Comparison of ENCODE assay signal across 9 cellular contexts in genomic region chr6:8065519-8065911, GRCh38. TPM values are rescaled to one million over a fixed set of nuclear protein-coding genes. Genes with fewer than 3 reads are reported as not detected.
DNase-seq lines count a peak whose midpoint lies in the region; ATAC-seq lines count a peak whose summit lies in the region.
"Had no signal": no experiment of that assay in that cellular context is flagged by ENCODE, and none has a peak within 500 bp of the region (broad histone marks: within the 10 kb centered on the region; RNA-seq: fewer than 3 reads in every experiment).

No MANE protein-coding gene starts in this region.

- H3K36me3 Mint-ChIP-seq in activated T-helper 17 cell treated with anti-CD3 and anti-CD28 coated beads, Interleukin-2, amount 50 U/mL, for 72 hours (ENCODE audit: low read depth), result peaks cover 19% of the 10 kb centered on the region

- H3K4me3 Mint-ChIP-seq in activated T-helper 17 cell treated with anti-CD3 and anti-CD28 coated beads, Interleukin-2, amount 50 U/mL, for 72 hours, result peak overlapping the region; percentile 80

- no peak for DNase-seq in activated CD4-positive, CD25-positive, alpha-beta regulatory T cell (lab: John Stamatoyannopoulos, UW)
- peak; percentile 13 to 31 (median 20) for DNase-seq in stimulated activated CD4-positive, alpha-beta T cell treated with anti-CD3 and anti-CD28 coated beads, TNF-alpha, amount 100 ng/mL, for 24 hours (ENCODE audit: low read depth in 3 of 3)
- DNase-seq in activated gamma-delta T cell treated with Interleukin-2 at 50 U/mL for 16 hours (no peak), HAP-1 (ENCODE audit: low spot score in 2 of 2) (no peak), DMS114 treated with DMSO at 0.1 percent for 48 hours (lab: John Stamatoyannopoulos, UW; ENCODE audit: unreplicated experiment) (no peak)

- H3K9me3 ChIP-seq in HAP-1, result no peaks in the 10 kb centered on the region
- H3K9me3 ChIP-seq: A549 had no signal

- no peaks in the 10 kb centered on the region; the same call in 1 of the 2 replicates for H3K36me3 ChIP-seq in HAP-1 (replicated peaks)

- H3K4me1 ChIP-seq in HAP-1, result peaks cover 15% of the 10 kb centered on the region

- in situ Hi-C loops in HAP-1 (cut with MboI; ENCODE audit: low sequenced_read_pairs), result no loop called here

- H3K9me3 Mint-ChIP-seq in activated T-helper 17 cell treated with anti-CD3 and anti-CD28 coated beads, Interleukin-2, amount 50 U/mL, for 72 hours, result no peaks in the 10 kb centered on the region

- peaks cover 14% of the 10 kb centered on the region for H3K4me1 Mint-ChIP-seq in activated T-helper 17 cell treated with anti-CD3 and anti-CD28 coated beads, Interleukin-2, amount 50 U/mL, for 72 hours

- H3K27me3 Mint-ChIP-seq in activated T-helper 17 cell treated with anti-CD3 and anti-CD28 coated beads, Interleukin-2, amount 50 U/mL, for 72 hours, result no peaks in the 10 kb centered on the region

- ATAC-seq in activated CD4-positive, CD25-positive, alpha-beta regulatory T cell treated with anti-CD3 and anti-CD28 coated beads, Interleukin-2, amount 50 U/mL, for 24 hours, result peak; percentile 60 to 69
- ATAC-seq in HG03103 (IDR thresholded peaks at IDR 0.05; ENCODE audit: low read depth, unreplicated experiment), result peak; percentile 34
- peak; percentile 81 for ATAC-seq in activated T-helper 17 cell treated with anti-CD3 and anti-CD28 coated beads, Interleukin-2, amount 50 U/mL, for 72 hours (replicated peaks)
- ATAC-seq: A549 had no signal

- peak overlapping the region; percentile 90 for H3K27ac Mint-ChIP-seq in activated T-helper 17 cell treated with anti-CD3 and anti-CD28 coated beads, Interleukin-2, amount 50 U/mL, for 72 hours

- no peaks in the 10 kb centered on the region for H3K27me3 ChIP-seq in HAP-1 (ENCODE audit: low read depth)

- no peak overlapping the region for H3K4me3 ChIP-seq in HAP-1

RNA-seq across cellular contexts. Expression of gene BLOC1S5, which starts 1.3 kb away (rescaled TPM):
- 10 to 100 TPM; 18.7 to 22.7 TPM for total RNA-seq in activated T-helper 17 cell treated with anti-CD3 and anti-CD28 coated beads, Interleukin-2, amount 50 U/mL, for 72 hours

RNA-seq across cellular contexts. Expression of gene EEF1E1, which starts 36.8 kb away (rescaled TPM):
- 10 to 100 TPM; 31.3 to 73.9 TPM for total RNA-seq in activated T-helper 17 cell treated with anti-CD3 and anti-CD28 coated beads, Interleukin-2, amount 50 U/mL, for 72 hours

Comparison
In these comparisons a context has a peak if more than half of its experiments do, and no peak if none do; other contexts are left out.
1. DNase-seq: peak in stimulated activated CD4-positive, alpha-beta T cell treated with anti-CD3 and anti-CD28 coated beads, TNF-alpha, amount 100 ng/mL, for 24 hours (3 of 3); none in activated CD4-positive, CD25-positive, alpha-beta regulatory T cell (0 of 4), activated gamma-delta T cell treated with Interleukin-2 at 50 U/mL for 16 hours (single experiment), HAP-1 (0 of 2) and DMS114 treated with DMSO at 0.1 percent for 48 hours (single experiment).
2. Peak in every context shown above with its lines, with median percentiles within 50 percentile points of each other: ATAC-seq.